Comparison of ENCODE assay signal across 19 cellular contexts in the genomic region with DNA sequence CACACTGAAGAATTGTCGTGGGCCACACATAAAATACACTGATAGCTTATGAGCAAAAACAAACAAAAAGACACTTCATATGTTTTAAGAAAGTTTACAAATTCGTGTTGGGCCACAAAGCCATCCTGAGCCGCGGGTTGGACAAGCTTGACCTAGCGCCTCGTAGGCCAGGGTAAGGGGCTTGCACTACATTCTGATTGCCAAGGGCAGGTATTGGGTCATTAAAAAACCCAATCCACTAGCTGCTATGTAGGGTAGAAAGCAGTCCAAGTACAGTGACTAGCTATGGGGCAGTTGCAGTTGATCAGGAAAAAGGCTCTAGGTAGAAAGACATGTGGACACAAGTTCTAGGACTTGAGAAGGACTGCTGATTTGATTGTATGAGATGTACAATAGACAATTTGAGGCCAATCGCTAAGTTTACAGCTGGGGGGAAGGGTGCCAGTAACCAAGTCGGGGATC. TPM values are rescaled to one million over a fixed set of nuclear protein-coding genes. Genes with fewer than 3 reads are reported as not detected.
A peak's percentile ranks its signal among the peaks of the same experiment; 100 is the strongest.
DNase-seq lines count a peak whose midpoint lies in the region; ATAC-seq and TF ChIP-seq lines count a peak whose summit lies in the region.
"Had no signal": no experiment of that assay in that cellular context is flagged by ENCODE, and none has a peak within 500 bp of the region (broad histone marks: within the 10 kb centered on the region; RNA-seq: fewer than 3 reads in every experiment).

No MANE protein-coding gene starts in this region.

- H3K4me1 ChIP-seq in mucosa of descending colon (ENCODE audit: low read depth), result no peaks in the 10 kb centered on the region
- no peaks in the 10 kb centered on the region for H3K4me1 ChIP-seq in upper lobe of right lung

- H3K27me3 ChIP-seq in upper lobe of right lung, result no peaks in the 10 kb centered on the region

- no peak overlapping the region for H3K4me3 Mint-ChIP-seq in activated naive CD8-positive, alpha-beta T cell treated with anti-CD3 and anti-CD28 coated beads, Interleukin-2, amount 10 ng/mL, durations not matched to agents 7 days and 5 days
- H3K4me3 Mint-ChIP-seq in activated naive CD8-positive, alpha-beta T cell treated with anti-CD3 and anti-CD28 coated beads for 36 hours, result no peak overlapping the region
- peak overlapping the region; percentile 7 for H3K4me3 Mint-ChIP-seq in T-helper 17 cell
- H3K4me3 Mint-ChIP-seq: activated CD4-positive, alpha-beta T cell treated with anti-CD3 and anti-CD28 coated beads, Interleukin-2, amount 10 ng/mL, durations not matched to agents 7 days and 5 days; activated T-cell treated with anti-CD3 and anti-CD28 coated beads, Interleukin-2, amount 50 U/mL, for 4 hours; central memory CD8-positive, alpha-beta T cell had no signal

- H3K36me3 ChIP-seq in mucosa of descending colon (ENCODE audit: low read depth), result peaks cover 5% of the 10 kb centered on the region
- H3K36me3 ChIP-seq in upper lobe of right lung, result peaks cover 70% of the 10 kb centered on the region

- intact Hi-C loops in mucosa of descending colon (cut with DNase I, micrococcal nuclease) (no loop called here), upper lobe of right lung (cut with DNase I) (no loop called here)

- no peaks in the 10 kb centered on the region for H3K27me3 Mint-ChIP-seq in activated naive CD8-positive, alpha-beta T cell treated with anti-CD3 and anti-CD28 coated beads, Interleukin-2, amount 10 ng/mL, durations not matched to agents 7 days and 5 days
- H3K27me3 Mint-ChIP-seq in activated naive CD8-positive, alpha-beta T cell treated with anti-CD3 and anti-CD28 coated beads for 36 hours, result no peaks in the 10 kb centered on the region
- H3K27me3 Mint-ChIP-seq in T-helper 17 cell, result no peaks in the 10 kb centered on the region
- H3K27me3 Mint-ChIP-seq: activated CD4-positive, alpha-beta T cell treated with anti-CD3 and anti-CD28 coated beads, Interleukin-2, amount 10 ng/mL, durations not matched to agents 7 days and 5 days; central memory CD8-positive, alpha-beta T cell had no signal

- H3K4me1 Mint-ChIP-seq in activated naive CD8-positive, alpha-beta T cell treated with anti-CD3 and anti-CD28 coated beads, Interleukin-2, amount 10 ng/mL, durations not matched to agents 7 days and 5 days, result peaks cover 17% of the 10 kb centered on the region
- H3K4me1 Mint-ChIP-seq in activated naive CD8-positive, alpha-beta T cell treated with anti-CD3 and anti-CD28 coated beads for 36 hours, result peaks cover 32% of the 10 kb centered on the region
- peaks cover 6% of the 10 kb centered on the region for H3K4me1 Mint-ChIP-seq in T-helper 17 cell

- no peak for ATAC-seq in activated naive CD8-positive, alpha-beta T cell treated with anti-CD3 and anti-CD28 coated beads, Interleukin-2, amount 10 ng/mL, durations not matched to agents 7 days and 5 days (ENCODE audit: low read depth)
- no peak for ATAC-seq in T-helper 17 cell
- peak; percentile 6 for ATAC-seq in mucosa of descending colon
- peak; percentile 4 for ATAC-seq in upper lobe of right lung
- ATAC-seq: activated T-cell treated with anti-CD3 and anti-CD28 coated beads, Interleukin-2, amount 50 U/mL, for 4 hours had no signal

- no peak for TF ChIP-seq CTCF in mucosa of descending colon (IDR thresholded peaks at IDR 0.05)
- no peak for TF ChIP-seq CTCF in upper lobe of right lung (IDR thresholded peaks at IDR 0.05)

- POLR2A ChIA-PET in activated naive CD8-positive, alpha-beta T cell treated with anti-CD3 and anti-CD28 coated beads, Interleukin-2, amount 10 ng/mL, durations not matched to agents 7 days and 5 days (lab: Charles Lee), result interaction anchor here (0.7 to 1.0 kb wide), 3 partner anchors 9 to 21 kb away, joined by 3 to 4 read pairs (median 3); a partner anchor contains a TSS

- no peak overlapping the region for H3K27ac ChIP-seq in upper lobe of right lung

- H3K9me3 ChIP-seq in T-helper 17 cell (ENCODE audit: control insufficient read depth, low read length, poor library complexity, severe bottlenecking) (no peaks in the 10 kb centered on the region), mucosa of descending colon (no peaks in the 10 kb centered on the region), upper lobe of right lung (no peaks in the 10 kb centered on the region)
- H3K9me3 ChIP-seq: Caco-2 had no signal

- H3K9me3 Mint-ChIP-seq in activated naive CD8-positive, alpha-beta T cell treated with anti-CD3 and anti-CD28 coated beads, Interleukin-2, amount 10 ng/mL, durations not matched to agents 7 days and 5 days, result no peaks in the 10 kb centered on the region
- H3K9me3 Mint-ChIP-seq in activated naive CD8-positive, alpha-beta T cell treated with anti-CD3 and anti-CD28 coated beads for 36 hours, result no peaks in the 10 kb centered on the region
- H3K9me3 Mint-ChIP-seq: activated CD4-positive, alpha-beta T cell treated with anti-CD3 and anti-CD28 coated beads, Interleukin-2, amount 10 ng/mL, durations not matched to agents 7 days and 5 days; activated T-cell treated with anti-CD3 and anti-CD28 coated beads, Interleukin-2, amount 50 U/mL, for 4 hours; central memory CD8-positive, alpha-beta T cell had no signal

- no peak for DNase-seq in activated naive CD8-positive, alpha-beta T cell treated with anti-CD3 and anti-CD28 coated beads, Interleukin-2, amount 10 ng/mL, durations not matched to agents 7 days and 5 days
- DNase-seq in activated naive CD8-positive, alpha-beta T cell treated with anti-CD3 and anti-CD28 coated beads for 36 hours, result no peak
- DNase-seq in T-helper 17 cell (no peak), mucosa of descending colon (no peak), upper lobe of right lung (no peak), KG1 (lab: John Stamatoyannopoulos, UW) (no peak), DMS114 treated with DMSO at 0.1 percent for 48 hours (lab: John Stamatoyannopoulos, UW; ENCODE audit: unreplicated experiment) (no peak)
- DNase-seq in activated effector memory CD4-positive, alpha-beta T cell treated with Interleukin-2 at 50 U/mL for 16 hours, result no peak
- DNase-seq: activated CD4-positive, alpha-beta T cell treated with anti-CD3 and anti-CD28 coated beads, Interleukin-2, amount 10 ng/mL, durations not matched to agents 7 days and 5 days; activated T-cell treated with anti-CD3 and anti-CD28 coated beads, Interleukin-2, amount 50 U/mL, for 4 hours; amniotic stem cell; Caco-2; effector CD4-positive, alpha-beta T cell; GOT3; Karpas-422; NCI-H1092 treated with DMSO at 0.1 percent for 48 hours; NCI-H82; right cardiac atrium had no signal

- H3K36me3 Mint-ChIP-seq in activated naive CD8-positive, alpha-beta T cell treated with anti-CD3 and anti-CD28 coated beads, Interleukin-2, amount 10 ng/mL, durations not matched to agents 7 days and 5 days, result peaks cover 42% of the 10 kb centered on the region
- H3K36me3 Mint-ChIP-seq in activated naive CD8-positive, alpha-beta T cell treated with anti-CD3 and anti-CD28 coated beads for 36 hours, result peaks cover 55% of the 10 kb centered on the region
- peaks cover 5% of the 10 kb centered on the region for H3K36me3 Mint-ChIP-seq in T-helper 17 cell (ENCODE audit: low read depth)

- H3K4me3 ChIP-seq in mucosa of descending colon (no peak overlapping the region), upper lobe of right lung (no peak overlapping the region)

- H3K27ac Mint-ChIP-seq in activated naive CD8-positive, alpha-beta T cell treated with anti-CD3 and anti-CD28 coated beads, Interleukin-2, amount 10 ng/mL, durations not matched to agents 7 days and 5 days, result peak overlapping the region; percentile 45
- no peak overlapping the region for H3K27ac Mint-ChIP-seq in activated naive CD8-positive, alpha-beta T cell treated with anti-CD3 and anti-CD28 coated beads for 36 hours
- H3K27ac Mint-ChIP-seq in T-helper 17 cell, result peak overlapping the region; percentile 79

RNA-seq across cellular contexts. Expression of a gene that starts 14.0 kb away (rescaled TPM):
- 1 to 10 TPM in 1 of 2 experiments, under 1 TPM in 1; 0.91 to 1.4 TPM for total RNA-seq in activated naive CD8-positive, alpha-beta T cell treated with anti-CD3 and anti-CD28 coated beads, Interleukin-2, amount 10 ng/mL, durations not matched to agents 7 days and 5 days
- 1 to 10 TPM in 1 of 2 experiments, under 1 TPM in 1; 0.72 to 1.3 TPM for total RNA-seq in activated naive CD8-positive, alpha-beta T cell treated with anti-CD3 and anti-CD28 coated beads for 36 hours
- total RNA-seq in T-helper 17 cell (not detected), mucosa of descending colon (10 to 100 TPM in 2 of 3 donors, 1 to 10 TPM in 1; 4.2 to 14.4 (median 11.3) TPM), upper lobe of right lung (5.9 TPM)

RNA-seq across cellular contexts. Expression of a gene that starts 24.2 kb away (rescaled TPM):
- 100 to 1,000 TPM; 667 to 710 TPM for total RNA-seq in activated naive CD8-positive, alpha-beta T cell treated with anti-CD3 and anti-CD28 coated beads, Interleukin-2, amount 10 ng/mL, durations not matched to agents 7 days and 5 days
- total RNA-seq in activated naive CD8-positive, alpha-beta T cell treated with anti-CD3 and anti-CD28 coated beads for 36 hours, result 100 to 1,000 TPM; 254 to 256 TPM
- total RNA-seq in T-helper 17 cell, result 100 to 1,000 TPM; 526 to 546 TPM
- 100 to 1,000 TPM; 279 to 464 (median 363) TPM for total RNA-seq in mucosa of descending colon
- total RNA-seq in upper lobe of right lung, result 480 TPM

RNA-seq across cellular contexts. Expression of a gene that starts 26.9 kb away (rescaled TPM):
- not detected for total RNA-seq in activated naive CD8-positive, alpha-beta T cell treated with anti-CD3 and anti-CD28 coated beads, Interleukin-2, amount 10 ng/mL, durations not matched to agents 7 days and 5 days
- not detected for total RNA-seq in activated naive CD8-positive, alpha-beta T cell treated with anti-CD3 and anti-CD28 coated beads for 36 hours
- total RNA-seq in T-helper 17 cell (not detected), mucosa of descending colon (not detected), upper lobe of right lung (not detected)
- total RNA-seq: activated CD4-positive, alpha-beta T cell treated with anti-CD3 and anti-CD28 coated beads, Interleukin-2, amount 10 ng/mL, durations not matched to agents 7 days and 5 days; activated T-cell treated with anti-CD3 and anti-CD28 coated beads, Interleukin-2, amount 50 U/mL, for 4 hours had no signal

Comparison
In these comparisons a context has a peak if more than half of its experiments do, and no peak if none do; other contexts are left out.
1. ATAC-seq: peak in mucosa of descending colon (single experiment) and upper lobe of right lung (single experiment); none in activated naive CD8-positive, alpha-beta T cell treated with anti-CD3 and anti-CD28 coated beads, Interleukin-2, amount 10 ng/mL, durations not matched to agents 7 days and 5 days (single experiment) and T-helper 17 cell (single experiment).